In genomic region chr4:152535236-152535902, GRCh38 we compare ENCODE assay signal across 8 cellular contexts. TPM values are rescaled to one million over a fixed set of nuclear protein-coding genes. Genes with fewer than 3 reads are reported as not detected.
A peak's percentile ranks its signal among the peaks of the same experiment; 100 is the strongest.
DNase-seq lines count a peak whose midpoint lies in the region; ATAC-seq and TF ChIP-seq lines count a peak whose summit lies in the region.

No MANE protein-coding gene starts in this region.

- peak; percentile 2 for ATAC-seq in HG02884 (IDR thresholded peaks at IDR 0.05; ENCODE audit: unreplicated experiment)
- peak; percentile 32 for ATAC-seq in SK-N-SH treated with all-trans-retinoic acid at 6 μM for 48 hours
- ATAC-seq in aorta (ENCODE audit: low FRiP score), result peak; percentile 12

- 0% methylated on average over 46 to 70 of the region's 70 CpGs for WGBS in aorta, 2 donors

- H3K27me3 ChIP-seq in mononuclear cell (ENCODE audit: insufficient read depth, low read length), result no peaks in the 10 kb centered on the region
- H3K27me3 ChIP-seq in aorta (ENCODE audit: control insufficient read depth in 1 of 2, insufficient read depth in 2 of 2, low read length in 1 of 2), result no peaks in the 10 kb centered on the region

- intact Hi-C loops in aorta (cut with DNase I), result loop anchor here (5.0 to 10.0 kb wide), 2 partner anchors 239 to 242 kb away; partner anchors contain the start of genes ARFIP1 (in 2 of the 2) and TIGD4 (in 2 of the 2)

- peak overlapping the region; percentile 86 to 95 for H3K27ac ChIP-seq in coronary artery
- H3K27ac ChIP-seq in aorta (ENCODE audit: low read depth in 1 of 2, low read length in 2 of 2), result peak overlapping the region in 1 of 2 donors; percentile 59

- peaks cover 58% of the 10 kb centered on the region for H3K4me1 ChIP-seq in mononuclear cell (ENCODE audit: insufficient read depth, low read length)
- peaks cover 0 to 4% of the 10 kb centered on the region in 2 donors for H3K4me1 ChIP-seq in aorta (ENCODE audit: control insufficient read depth in 1 of 2, insufficient read depth in 2 of 2, low read length in 2 of 2)

- H3K4me3 ChIP-seq in coronary artery (peak overlapping the region; percentile 90), mononuclear cell (ENCODE audit: low read length) (peak overlapping the region; percentile 87), aorta (ENCODE audit: low read length in 2 of 2) (peak overlapping the region; percentile 73 to 94)

- TF ChIP-seq CTCF in coronary artery (IDR thresholded peaks at IDR 0.05), result no peak

- peak; percentile 1 for DNase-seq in NCI-H146 (lab: John Stamatoyannopoulos, UW)
- DNase-seq in NCI-H146 treated with DMSO at 0.1 percent for 48 hours (lab: John Stamatoyannopoulos, UW; ENCODE audit: unreplicated experiment), result no peak
- DNase-seq in coronary artery (ENCODE audit: low spot score), result peak; percentile 77
- DNase-seq in aorta, result peak; percentile 52 to 78
- DNase-seq in SKM-1 treated with dmso at 0.1 percent for 144 hours (lab: John Stamatoyannopoulos, UW; ENCODE audit: unreplicated experiment), result no peak

- H3K9me3 ChIP-seq in mononuclear cell (ENCODE audit: low read depth, low read length), result no peaks in the 10 kb centered on the region
- H3K9me3 ChIP-seq in aorta (ENCODE audit: control insufficient read depth, low read length), result no peaks in the 10 kb centered on the region

- peaks cover 0 to 3% of the 10 kb centered on the region in 2 donors for H3K36me3 ChIP-seq in aorta (ENCODE audit: control insufficient read depth in 1 of 2, insufficient read depth in 2 of 2, low read length in 1 of 2)

TF ChIP-seq in SK-N-SH treated with all-trans-retinoic acid at 6 μM for 48 hours, 23 proteins besides CTCF, POLR2A, EP300 and RAD21:
- TF ChIP-seq OSR1 (CRISPR knock-in tag; IDR thresholded peaks at IDR 0.05) (no peak), ZNF8 (CRISPR knock-in tag; IDR thresholded peaks at IDR 0.05) (no peak), RARB (CRISPR knock-in tag; IDR thresholded peaks at IDR 0.05) (no peak), PPARA (CRISPR knock-in tag; IDR thresholded peaks at IDR 0.05; ENCODE audit: borderline replicate concordance) (no peak), GLIS3 (CRISPR knock-in tag; IDR thresholded peaks at IDR 0.05) (no peak), ZNF70 (CRISPR knock-in tag; IDR thresholded peaks at IDR 0.05) (no peak)

RNA-seq across cellular contexts. Expression of gene FBXW7, which starts 0.5 kb away (rescaled TPM):
- total RNA-seq in mononuclear cell (366 TPM), aorta (10 to 100 TPM; 56.3 to 62.7 TPM)
- 1 to 10 TPM; 6.5 to 8.7 TPM for polyA plus RNA-seq in aorta

Comparison
In these comparisons a context has a peak if more than half of its experiments do, and no peak if none do; other contexts are left out.
1. DNase-seq: peak in NCI-H146 (single experiment), coronary artery (single experiment) and aorta (2 of 2); none in NCI-H146 treated with DMSO at 0.1 percent for 48 hours (single experiment) and SKM-1 treated with dmso at 0.1 percent for 144 hours (single experiment).
2. Peak in every context shown above with its lines, with median percentiles within 50 percentile points of each other: ATAC-seq and H3K4me3 ChIP-seq.